ENCODE assay signal across 1 cellular context in genomic region chrX:153926594-153926862, GRCh38.
TF ChIP-seq lines count a peak whose summit lies in the region.

No MANE protein-coding gene starts in this region.

TF ChIP-seq in HepG2, 621 proteins besides CTCF, POLR2A, EP300 and RAD21:
- peak; percentile 18 for TF ChIP-seq AGO2 (optimal IDR thresholded peaks at IDR 0.05; ENCODE audit: low read depth, low read length)
- TF ChIP-seq NPAS2 (CRISPR knock-in tag; IDR thresholded peaks at IDR 0.05; ENCODE audit: borderline replicate concordance), result no peak
